In the genomic region with DNA sequence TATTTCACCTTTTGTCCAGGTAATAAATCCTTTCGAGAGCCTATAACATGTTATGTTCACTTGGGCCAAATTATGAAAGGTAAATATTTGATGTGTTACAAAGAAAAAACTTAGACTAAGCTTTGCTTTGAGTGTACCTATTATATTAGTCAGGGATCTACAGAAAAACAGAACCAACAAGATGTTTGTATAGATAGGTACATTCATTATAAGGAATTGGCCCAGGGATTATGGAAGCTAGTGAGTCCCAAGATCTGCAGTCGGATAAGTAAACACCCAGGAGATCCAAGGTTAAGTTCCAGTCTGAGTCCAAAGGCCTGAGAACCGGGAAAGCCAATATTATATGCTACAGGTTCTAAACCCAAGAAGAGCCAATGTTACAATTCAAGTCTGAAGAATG, we compare ENCODE assay signal across 31 cellular contexts.
"Had no signal": no experiment of that assay in that cellular context is flagged by ENCODE, and none has a peak within 500 bp of the region (broad histone marks: within the 10 kb centered on the region; RNA-seq: fewer than 3 reads in every experiment).

No MANE protein-coding gene starts in this region.

- H3K4me3 ChIP-seq: adrenal gland, body of pancreas, breast epithelium had no signal

- H3K36me3 ChIP-seq: adrenal gland, brain microvascular endothelial cell, breast epithelium, WERI-Rb-1 had no signal

- H3K4me1 ChIP-seq: adrenal gland, body of pancreas, breast epithelium had no signal

- H3K9me3 ChIP-seq: adrenal gland, body of pancreas, breast epithelium had no signal

- H3K27ac ChIP-seq: adrenal gland, body of pancreas, brain microvascular endothelial cell, breast epithelium, WERI-Rb-1 had no signal

- ATAC-seq: activated CD4-positive, alpha-beta T cell treated with anti-CD3 and anti-CD28 coated beads for 36 hours; activated CD4-positive, CD25-positive, alpha-beta regulatory T cell treated with anti-CD3 and anti-CD28 coated beads, Interleukin-2, amount 50 U/mL, for 24 hours; activated CD8-positive, alpha-beta memory T cell treated with anti-CD3 and anti-CD28 coated beads, Interleukin-2, amount 10 ng/mL, durations not matched to agents 7 days and 5 days; activated CD8-positive, alpha-beta T cell treated with anti-CD3 and anti-CD28 coated beads, Interleukin-2, amount 10 ng/mL, durations not matched to agents 7 days and 5 days; body of pancreas; WTC11 had no signal

- DNase-seq: activated CD4-positive, alpha-beta memory T cell treated with anti-CD3 and anti-CD28 coated beads, Interleukin-2, amount 10 ng/mL, durations not matched to agents 7 days and 5 days; activated CD4-positive, alpha-beta T cell treated with anti-CD3 and anti-CD28 coated beads for 1 hour; activated CD4-positive, alpha-beta T cell treated with anti-CD3 and anti-CD28 coated beads for 36 hours; activated CD4-positive, alpha-beta T cell treated with anti-CD3 and anti-CD28 coated beads for 48 hours; activated CD4-positive, alpha-beta T cell treated with anti-CD3 and anti-CD28 coated beads, Interleukin-2, amount 10 ng/mL, durations not matched to agents 7 days and 5 days; activated CD4-positive, alpha-beta T cell treated with anti-CD3 and anti-CD28 coated beads, Interleukin-2, amount 50 U/mL, for 48 hours; activated CD4-positive, CD25-positive, alpha-beta regulatory T cell; activated CD8-positive, alpha-beta memory T cell treated with anti-CD3 and anti-CD28 coated beads for 24 hours; activated CD8-positive, alpha-beta memory T cell treated with anti-CD3 and anti-CD28 coated beads, Interleukin-2, amount 10 ng/mL, durations not matched to agents 7 days and 5 days; activated CD8-positive, alpha-beta memory T cell treated with anti-CD3 and anti-CD28 coated beads, Interleukin-2, amount 50 U/mL, for 48 hours; activated CD8-positive, alpha-beta T cell treated with anti-CD3 and anti-CD28 coated beads, Interleukin-2, amount 10 ng/mL, durations not matched to agents 7 days and 5 days; activated effector memory CD4-positive, alpha-beta T cell treated with Interleukin-2 at 50 U/mL for 16 hours; activated gamma-delta T cell; activated naive CD4-positive, alpha-beta T cell treated with anti-CD3 and anti-CD28 coated beads for 36 hours; activated naive CD4-positive, alpha-beta T cell treated with anti-CD3 and anti-CD28 coated beads, Interleukin-2, amount 50 U/mL, for 16 hours; activated naive CD8-positive, alpha-beta T cell treated with anti-CD3 and anti-CD28 coated beads for 36 hours; activated T-cell treated with anti-CD3 and anti-CD28 coated beads, Interleukin-2, amount 50 U/mL, for 24 hours; activated T-cell treated with anti-CD3 and anti-CD28 coated beads, Interleukin-2, amount 50 U/mL, for 48 hours; adrenal gland; amniotic stem cell; aorta; body of pancreas; brain microvascular endothelial cell; central memory CD4-positive, alpha-beta T cell; T-helper 1 cell; T-helper 2 cell; T-helper 9 cell; WERI-Rb-1 had no signal

- H3K27me3 ChIP-seq: adrenal gland, body of pancreas, brain microvascular endothelial cell, breast epithelium had no signal
